ENCODE assay signal across 19 cellular contexts in the genomic region with DNA sequence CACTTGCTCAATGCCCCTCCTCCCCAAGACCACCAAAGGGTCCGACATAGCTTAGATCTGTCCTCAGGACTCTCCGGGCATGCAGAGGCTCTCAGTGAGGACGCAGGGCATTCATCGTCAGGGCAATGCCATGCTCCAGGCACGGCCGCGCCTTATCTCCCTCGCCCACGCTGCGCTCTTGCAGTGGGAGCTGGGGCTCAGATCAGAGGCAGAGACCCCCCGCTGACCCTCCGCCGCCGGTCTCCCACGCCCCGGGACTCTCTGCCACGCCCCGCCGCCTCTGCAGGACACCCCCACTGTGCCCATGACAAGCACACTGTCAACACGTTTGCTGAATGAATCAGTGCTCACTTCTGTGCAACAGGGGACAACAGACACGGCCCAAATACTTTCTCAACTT.
DNase-seq lines count a peak whose midpoint lies in the region; ATAC-seq and TF ChIP-seq lines count a peak whose summit lies in the region.
"Had no signal": no experiment of that assay in that cellular context is flagged by ENCODE, and none has a peak within 500 bp of the region (broad histone marks: within the 10 kb centered on the region; RNA-seq: fewer than 3 reads in every experiment).

No MANE protein-coding gene starts in this region.

- H3K36me3 ChIP-seq in A673 (ENCODE audit: insufficient read depth, low read length, poor library complexity, severe bottlenecking) (no peaks in the 10 kb centered on the region), H7 (replicated peaks; ENCODE audit: control insufficient read depth, insufficient read depth, low read length) (no peaks in the 10 kb centered on the region)
- H3K36me3 ChIP-seq: BLaER1 treated with 17β-estradiol and CSF1 and Interleukin-3, amounts not matched to agents 10 nM and 100 nM had no signal

- ATAC-seq in Right ventricle myocardium inferior (no peak), GM18867 (IDR thresholded peaks at IDR 0.05; ENCODE audit: unreplicated experiment) (no peak)
- ATAC-seq: CD8-positive, alpha-beta T cell had no signal

- peaks cover 2% of the 10 kb centered on the region for H3K9me3 Mint-ChIP-seq in glutamatergic neuron (ENCODE audit: unreplicated experiment)
- H3K9me3 Mint-ChIP-seq: CD4-positive, alpha-beta T cell; CD8-positive, alpha-beta T cell had no signal

- no peaks in the 10 kb centered on the region for H3K27me3 Mint-ChIP-seq in glutamatergic neuron (ENCODE audit: unreplicated experiment)
- H3K27me3 Mint-ChIP-seq: B cell; CD4-positive, alpha-beta T cell had no signal

- H3K4me1 ChIP-seq in A673 (ENCODE audit: insufficient read depth, low read length, poor library complexity, severe bottlenecking) = no peaks in the 10 kb centered on the region
- H3K4me1 ChIP-seq: Caco-2 had no signal

- intact Hi-C loops in Right ventricle myocardium inferior (cut with DNase I) (no loop called here), cardiac septum (cut with DNase I) (no loop called here), A673 (cut with micrococcal nuclease; ENCODE audit: unreplicated experiment) (no loop called here)

- CTCF ChIA-PET in A673 (lab: Charles Lee) = no interaction called here

- POLR2A ChIA-PET in A673 (lab: Charles Lee; ENCODE audit: low non-redundant PET) = no interaction called here

- peak; percentile 25 for DNase-seq in Right ventricle myocardium inferior (ENCODE audit: missing footprints)
- no peak for DNase-seq in cardiac septum (ENCODE audit: low spot score)
- DNase-seq in A673 (ENCODE audit: low spot score) = peak; percentile 12
- DNase-seq in H7 = peak; percentile 54
- DNase-seq in glutamatergic neuron = peak; percentile 12
- DNase-seq in NCI-H82 treated with DMSO at 0.1 percent for 48 hours (lab: John Stamatoyannopoulos, UW; ENCODE audit: unreplicated experiment) = no peak
- DNase-seq in iPS-NIHi7 (ENCODE audit: extremely low spot score) = no peak
- DNase-seq: 8988T; AML-193; Caco-2; Calu3; CD4-positive, alpha-beta T cell; CD8-positive, alpha-beta T cell; DMS79 treated with DMSO at 0.1 percent for 48 hours; GF-D8 had no signal

- no peak overlapping the region for H3K4me3 ChIP-seq in A673 (ENCODE audit: low read depth, low read length, poor library complexity, severe bottlenecking)
- H3K4me3 ChIP-seq in H7 (ENCODE audit: insufficient read depth, low read depth, low read length) = no peak overlapping the region
- H3K4me3 ChIP-seq: BLaER1 treated with 17β-estradiol and CSF1 and Interleukin-3, amounts not matched to agents 10 nM and 100 nM had no signal

- no peaks in the 10 kb centered on the region for H3K36me3 Mint-ChIP-seq in glutamatergic neuron (ENCODE audit: unreplicated experiment)
- H3K36me3 Mint-ChIP-seq: CD8-positive, alpha-beta T cell had no signal

- H3K4me1 Mint-ChIP-seq in glutamatergic neuron (ENCODE audit: low read depth, unreplicated experiment) = peaks cover 3% of the 10 kb centered on the region
- H3K4me1 Mint-ChIP-seq: B cell had no signal

- TF ChIP-seq CTCF in A673 (conservative IDR thresholded peaks at IDR 0.05; ENCODE audit: low read depth, low read length) = no peak
- TF ChIP-seq CTCF in glutamatergic neuron (IDR thresholded peaks at IDR 0.05; ENCODE audit: partially characterized antibody, unreplicated experiment) = no peak

- H3K9me3 ChIP-seq in A673 (ENCODE audit: low read depth, low read length, poor library complexity, severe bottlenecking) = no peaks in the 10 kb centered on the region
- H3K9me3 ChIP-seq: BLaER1 treated with 17β-estradiol and CSF1 and Interleukin-3, amounts not matched to agents 10 nM and 100 nM; Caco-2 had no signal

- H3K27me3 ChIP-seq in A673 (replicated peaks; ENCODE audit: insufficient read depth, low read depth, low read length, poor library complexity) = no peaks in the 10 kb centered on the region
- H3K27me3 ChIP-seq in H7 (ENCODE audit: control insufficient read depth, insufficient read depth, low read length) = no peaks in the 10 kb centered on the region
- H3K27me3 ChIP-seq: BLaER1 treated with 17β-estradiol and CSF1 and Interleukin-3, amounts not matched to agents 10 nM and 100 nM had no signal

- no peak overlapping the region for H3K4me3 Mint-ChIP-seq in glutamatergic neuron (ENCODE audit: unreplicated experiment)
- H3K4me3 Mint-ChIP-seq: B cell; CD4-positive, alpha-beta T cell; CD8-positive, alpha-beta T cell had no signal

- no TSS peak for BruUV-seq in A673 (replicated peaks; lab: Mats Ljungman, UMichigan)

- H3K27ac Mint-ChIP-seq in glutamatergic neuron (ENCODE audit: unreplicated experiment) = no peak overlapping the region
- H3K27ac Mint-ChIP-seq: B cell; CD4-positive, alpha-beta T cell; CD8-positive, alpha-beta T cell had no signal

- H3K27ac ChIP-seq in A673 (ENCODE audit: low read depth, low read length, poor library complexity, severe bottlenecking) = no peak overlapping the region
- H3K27ac ChIP-seq: BLaER1 treated with 17β-estradiol and CSF1 and Interleukin-3, amounts not matched to agents 10 nM and 100 nM; C4-2B had no signal

Comparison
In these comparisons a context has a peak if more than half of its experiments do, and no peak if none do; other contexts are left out.
1. DNase-seq: peak in Right ventricle myocardium inferior (single experiment), A673 (single experiment), H7 (single experiment) and glutamatergic neuron (single experiment); none in cardiac septum (single experiment), NCI-H82 treated with DMSO at 0.1 percent for 48 hours (single experiment) and iPS-NIHi7 (single experiment).